Comparison of ENCODE assay signal across 23 cellular contexts in the genomic region with DNA sequence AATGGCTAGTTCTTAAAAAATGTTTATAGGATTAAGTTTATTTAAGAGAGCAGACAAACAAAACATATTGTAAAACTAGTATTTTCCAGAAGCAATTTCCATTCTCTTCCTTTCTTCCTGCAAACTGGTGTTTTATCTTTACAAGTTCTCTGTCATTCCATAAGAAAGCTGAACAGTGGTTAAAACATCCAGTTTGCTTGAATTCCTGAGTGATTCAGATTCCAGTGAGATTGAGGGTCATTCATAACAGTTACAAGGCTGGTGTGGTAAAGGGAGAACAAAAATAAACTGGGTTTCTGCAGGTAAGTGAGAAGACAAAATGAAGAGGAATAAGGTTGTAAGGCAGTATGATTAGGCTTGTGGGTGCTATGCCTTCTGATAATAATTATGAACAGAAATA.
DNase-seq lines count a peak whose midpoint lies in the region; ATAC-seq, FAIRE-seq and TF ChIP-seq lines count a peak whose summit lies in the region.
"Had no signal": no experiment of that assay in that cellular context is flagged by ENCODE, and none has a peak within 500 bp of the region (broad histone marks: within the 10 kb centered on the region; RNA-seq: fewer than 3 reads in every experiment).

No MANE protein-coding gene starts in this region.

- H3K27ac Mint-ChIP-seq in activated T-cell treated with anti-CD3 and anti-CD28 coated beads, Interleukin-2, amount 50 U/mL, for 24 hours: peak overlapping the region; percentile 30
- H3K27ac Mint-ChIP-seq in astrocyte (ENCODE audit: unreplicated experiment): no peak overlapping the region
- peak overlapping the region; percentile 8 for H3K27ac Mint-ChIP-seq in mesothelial cell of epicardium
- H3K27ac Mint-ChIP-seq: activated CD4-positive, alpha-beta memory T cell treated with anti-CD3 and anti-CD28 coated beads, Interleukin-2, amount 10 ng/mL, durations not matched to agents 7 days and 5 days; T-helper 17 cell had no signal

- no peak overlapping the region for H3K4me3 Mint-ChIP-seq in activated T-cell treated with anti-CD3 and anti-CD28 coated beads, Interleukin-2, amount 50 U/mL, for 24 hours
- H3K4me3 Mint-ChIP-seq in astrocyte (ENCODE audit: unreplicated experiment): no peak overlapping the region
- no peak overlapping the region for H3K4me3 Mint-ChIP-seq in mesothelial cell of epicardium
- H3K4me3 Mint-ChIP-seq: activated CD4-positive, alpha-beta memory T cell treated with anti-CD3 and anti-CD28 coated beads, Interleukin-2, amount 10 ng/mL, durations not matched to agents 7 days and 5 days; T-helper 17 cell had no signal

- H3K4me3 ChIP-seq in astrocyte (ENCODE audit: insufficient read depth, low read depth, low read length) (no peak overlapping the region), heart left ventricle (no peak overlapping the region)
- H3K4me3 ChIP-seq: K562, sigmoid colon, SJCRH30, thyroid gland had no signal

- peaks cover 29% of the 10 kb centered on the region for H3K4me1 Mint-ChIP-seq in activated T-cell treated with anti-CD3 and anti-CD28 coated beads, Interleukin-2, amount 50 U/mL, for 24 hours (ENCODE audit: low read depth)
- H3K4me1 Mint-ChIP-seq in astrocyte (ENCODE audit: low read depth, unreplicated experiment) (peaks cover 41% of the 10 kb centered on the region), mesothelial cell of epicardium (peaks cover 24% of the 10 kb centered on the region)

- peaks cover 8% of the 10 kb centered on the region for H4K20me1 ChIP-seq in astrocyte (ENCODE audit: insufficient read depth, low read length)

- no peak for ATAC-seq in GM19023 (IDR thresholded peaks at IDR 0.05; ENCODE audit: unreplicated experiment)
- no peak for ATAC-seq in heart left ventricle
- ATAC-seq: K562, left lobe of liver, Panc1, T-helper 17 cell had no signal

- peaks cover 52% of the 10 kb centered on the region for H3K36me3 Mint-ChIP-seq in activated T-cell treated with anti-CD3 and anti-CD28 coated beads, Interleukin-2, amount 50 U/mL, for 24 hours (ENCODE audit: low read depth)
- H3K36me3 Mint-ChIP-seq in astrocyte (ENCODE audit: low read depth, unreplicated experiment): peaks cover 8% of the 10 kb centered on the region
- no peaks in the 10 kb centered on the region for H3K36me3 Mint-ChIP-seq in mesothelial cell of epicardium

- no peak overlapping the region for H3K9ac ChIP-seq in astrocyte (ENCODE audit: low read length)

- DNase-seq in activated T-cell treated with anti-CD3 and anti-CD28 coated beads, Interleukin-2, amount 50 U/mL, for 24 hours: no peak
- DNase-seq in activated T-cell treated with anti-CD3 and anti-CD28 coated beads, Interleukin-2, amount 50 U/mL, for 48 hours: no peak
- DNase-seq in HT1080 (ENCODE audit: low read depth): peak; percentile 14
- peak; percentile 34 for DNase-seq in astrocyte (ENCODE audit: low read depth)
- DNase-seq in mesothelial cell of epicardium (ENCODE audit: low spot score in 2 of 2, unreplicated experiment in 2 of 2): no peak
- no peak for DNase-seq in NCI-H69 (lab: John Stamatoyannopoulos, UW)
- no peak for DNase-seq in heart left ventricle
- DNase-seq: activated CD4-positive, alpha-beta memory T cell treated with anti-CD3 and anti-CD28 coated beads, Interleukin-2, amount 10 ng/mL, durations not matched to agents 7 days and 5 days; amygdala; C1 segment of cervical spinal cord; caudate nucleus; NCI-H187; posterior cingulate gyrus; sigmoid colon; SJCRH30; stimulated activated naive CD4-positive, alpha-beta T cell; T-helper 17 cell; thyroid gland had no signal

- TF ChIP-seq CTCF in astrocyte (IDR thresholded peaks at IDR 0.05; ENCODE audit: insufficient read depth, low read depth, low read length): no peak
- no peak for TF ChIP-seq CTCF in mesothelial cell of epicardium (IDR thresholded peaks at IDR 0.05; ENCODE audit: unreplicated experiment)
- no peak for TF ChIP-seq CTCF in heart left ventricle (IDR thresholded peaks at IDR 0.05)

- no peaks in the 10 kb centered on the region for H3K9me3 Mint-ChIP-seq in activated T-cell treated with anti-CD3 and anti-CD28 coated beads, Interleukin-2, amount 50 U/mL, for 24 hours
- H3K9me3 Mint-ChIP-seq in astrocyte (ENCODE audit: unreplicated experiment) (no peaks in the 10 kb centered on the region), mesothelial cell of epicardium (peaks cover 17% of the 10 kb centered on the region)
- H3K9me3 Mint-ChIP-seq: activated CD4-positive, alpha-beta memory T cell treated with anti-CD3 and anti-CD28 coated beads, Interleukin-2, amount 10 ng/mL, durations not matched to agents 7 days and 5 days had no signal

- H3K79me2 ChIP-seq in astrocyte (ENCODE audit: insufficient read depth, low read length): peaks cover 41% of the 10 kb centered on the region

- intact Hi-C loops in heart left ventricle (cut with DNase I): loop anchor here in 7 of 10 donors (5.0 to 10.0 kb wide), 4 partner anchors 52 to 421 kb away; no protein-coding TSS in a partner anchor

- H3K4me2 ChIP-seq in astrocyte (ENCODE audit: low read length): no peak overlapping the region

- no peak for TF ChIP-seq POLR2A in heart left ventricle (IDR thresholded peaks at IDR 0.05)

- peaks cover 53% of the 10 kb centered on the region for H3K27me3 Mint-ChIP-seq in activated T-cell treated with anti-CD3 and anti-CD28 coated beads, Interleukin-2, amount 50 U/mL, for 24 hours
- H3K27me3 Mint-ChIP-seq in astrocyte (ENCODE audit: low read depth, unreplicated experiment) (no peaks in the 10 kb centered on the region), mesothelial cell of epicardium (ENCODE audit: low read depth) (no peaks in the 10 kb centered on the region)
- H3K27me3 Mint-ChIP-seq: activated CD4-positive, alpha-beta memory T cell treated with anti-CD3 and anti-CD28 coated beads, Interleukin-2, amount 10 ng/mL, durations not matched to agents 7 days and 5 days; T-helper 17 cell had no signal

- H3K27ac ChIP-seq in astrocyte (ENCODE audit: low read depth, low read length): no peak overlapping the region
- no peak overlapping the region for H3K27ac ChIP-seq in heart left ventricle
- H3K27ac ChIP-seq: sigmoid colon, SJCRH30, thyroid gland had no signal

- H2AFZ ChIP-seq in astrocyte (ENCODE audit: low read depth, low read length): no peak overlapping the region

- H3K27me3 ChIP-seq in astrocyte (ENCODE audit: insufficient read depth, low read length): no peaks in the 10 kb centered on the region
- H3K27me3 ChIP-seq in heart left ventricle: peaks cover 0 to 41% (median 0%) of the 10 kb centered on the region in 9 donors
- H3K27me3 ChIP-seq: sigmoid colon, SJCRH30, thyroid gland had no signal

- H3K36me3 ChIP-seq in astrocyte (ENCODE audit: insufficient read depth, low read length) (peaks cover 31% of the 10 kb centered on the region), heart left ventricle (peaks cover 0 to 19% (median 9%) of the 10 kb centered on the region in 9 donors)
- H3K36me3 ChIP-seq: SJCRH30 had no signal

- FAIRE-seq in astrocyte (lab: Jason Lieb, UNC): peak; percentile 96
- FAIRE-seq: G401.6, K562 had no signal

- no peaks in the 10 kb centered on the region for H3K9me3 ChIP-seq in astrocyte (ENCODE audit: insufficient read depth, low read depth, low read length)
- H3K9me3 ChIP-seq in heart left ventricle: peaks cover 0 to 5% (median 0%) of the 10 kb centered on the region in 12 donors
- H3K9me3 ChIP-seq: sigmoid colon, SJCRH30, thyroid gland had no signal

- H3K4me1 ChIP-seq in astrocyte (ENCODE audit: insufficient read depth, low read length) (peaks cover 15% of the 10 kb centered on the region), heart left ventricle (peaks cover 0 to 9% (median 0%) of the 10 kb centered on the region in 12 donors)
- H3K4me1 ChIP-seq: SJCRH30 had no signal

Comparison
In these comparisons a context has a peak if more than half of its experiments do, and no peak if none do; other contexts are left out.
1. DNase-seq: peak in HT1080 (single experiment) and astrocyte (single experiment); none in activated T-cell treated with anti-CD3 and anti-CD28 coated beads, Interleukin-2, amount 50 U/mL, for 24 hours (single experiment), activated T-cell treated with anti-CD3 and anti-CD28 coated beads, Interleukin-2, amount 50 U/mL, for 48 hours (0 of 2), mesothelial cell of epicardium (0 of 2), NCI-H69 (single experiment) and heart left ventricle (0 of 5).